Comparison of ENCODE assay signal across 24 cellular contexts in the genomic region with DNA sequence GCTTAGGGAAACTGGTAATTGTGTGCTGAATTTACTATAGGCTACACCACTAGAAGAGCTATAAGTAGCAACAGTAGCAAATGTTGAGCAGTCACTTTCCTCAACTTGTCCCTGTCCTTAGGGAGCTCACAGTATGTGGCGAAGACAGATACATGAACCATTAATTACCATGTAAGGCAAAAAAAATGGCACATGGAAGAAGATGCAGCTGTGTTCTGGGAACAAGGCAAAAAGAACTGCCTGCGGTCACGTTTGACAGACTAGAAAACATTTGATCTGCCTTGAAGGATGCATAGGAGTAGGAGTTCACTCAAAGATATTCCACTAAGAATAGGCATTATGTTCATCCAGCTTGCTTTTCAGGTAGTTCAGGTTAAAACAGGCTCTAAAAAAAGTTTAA. TPM values are rescaled to one million over a fixed set of nuclear protein-coding genes. Genes with fewer than 3 reads are reported as not detected.
DNase-seq lines count a peak whose midpoint lies in the region; ATAC-seq, FAIRE-seq and TF ChIP-seq lines count a peak whose summit lies in the region.
"Had no signal": no experiment of that assay in that cellular context is flagged by ENCODE, and none has a peak within 500 bp of the region (broad histone marks: within the 10 kb centered on the region; RNA-seq: fewer than 3 reads in every experiment).

No MANE protein-coding gene starts in this region.

- no peaks in the 10 kb centered on the region for H4K20me1 ChIP-seq in BLaER1

- no peaks in the 10 kb centered on the region for H3K36me3 Mint-ChIP-seq in chondrocyte (ENCODE audit: low read depth)
- no peaks in the 10 kb centered on the region for H3K36me3 Mint-ChIP-seq in osteocyte (ENCODE audit: unreplicated experiment)
- H3K36me3 Mint-ChIP-seq: activated CD8-positive, alpha-beta memory T cell treated with anti-CD3 and anti-CD28 coated beads, Interleukin-2, amount 10 ng/mL, durations not matched to agents 7 days and 5 days; CD4-positive, CD25-positive, alpha-beta regulatory T cell; stimulated activated memory B cell treated with anti-CD40 and anti-IgM and Interleukin-4, amounts not matched to agents 10 μg/mL and 1 μg/mL and 100 μg/mL, for 72 hours had no signal

- DNase-seq in GM12892 (ENCODE audit: insufficient read length): no peak
- DNase-seq in chondrocyte (ENCODE audit: low spot score): no peak
- no peak for DNase-seq in psoas muscle
- no peak for DNase-seq in GDM1 (lab: John Stamatoyannopoulos, UW)
- DNase-seq in hepatic stellate cell (ENCODE audit: low spot score): no peak
- DNase-seq in osteocyte (ENCODE audit: extremely low spot score, unreplicated experiment): no peak
- DNase-seq: activated B cell treated with CpG ODN at 0.5 μM for 24 hours, cerebellar nuclear complex, kidney, SIG-M5 had no signal

- TF ChIP-seq CTCF in chondrocyte (IDR thresholded peaks at IDR 0.05) (no peak), psoas muscle (IDR thresholded peaks at IDR 0.05) (no peak), osteocyte (IDR thresholded peaks at IDR 0.05) (no peak)

- no peak for TF ChIP-seq POLR2A in GM12892 (IDR thresholded peaks at IDR 0.05; ENCODE audit: low read depth, low read length)

- peak overlapping the region; percentile 24; the same call in 1 of the 2 replicates for H3K4me2 ChIP-seq in BLaER1

- H3K9ac ChIP-seq in BLaER1: no peak overlapping the region

- H3K27ac ChIP-seq in BLaER1: no peak overlapping the region
- H3K27ac ChIP-seq in psoas muscle: peak overlapping the region; percentile 75
- H3K27ac ChIP-seq: dorsolateral prefrontal cortex, suprapubic skin had no signal

- H3K4me3 ChIP-seq in BLaER1 (no peak overlapping the region), psoas muscle (no peak overlapping the region)
- H3K4me3 ChIP-seq: dorsolateral prefrontal cortex, lung, suprapubic skin had no signal

- intact Hi-C loops in psoas muscle (cut with DNase I): loop anchor here (2.0 to 10.0 kb wide), 8 partner anchors 115 to 588 kb away; no protein-coding TSS in a partner anchor

- WGBS in psoas muscle, 3 donors: 42 to 59% (median 44%) methylated on average over 3 of the region's 3 CpGs

- no peaks in the 10 kb centered on the region for H3K36me3 ChIP-seq in BLaER1
- no peaks in the 10 kb centered on the region for H3K36me3 ChIP-seq in psoas muscle (ENCODE audit: insufficient read depth in 1 of 2, low read depth in 1 of 2)
- H3K36me3 ChIP-seq: suprapubic skin had no signal

- FAIRE-seq in GM12892 (lab: Jason Lieb, UNC): peak; percentile 79

- H3K4me1 Mint-ChIP-seq in chondrocyte (ENCODE audit: low read depth) (peaks cover 23% of the 10 kb centered on the region), osteocyte (ENCODE audit: unreplicated experiment) (peaks cover 10% of the 10 kb centered on the region)
- H3K4me1 Mint-ChIP-seq: activated CD8-positive, alpha-beta memory T cell treated with anti-CD3 and anti-CD28 coated beads, Interleukin-2, amount 10 ng/mL, durations not matched to agents 7 days and 5 days had no signal

- H3K9me3 Mint-ChIP-seq in chondrocyte (ENCODE audit: low read depth) (no peaks in the 10 kb centered on the region), osteocyte (ENCODE audit: unreplicated experiment) (no peaks in the 10 kb centered on the region)
- H3K9me3 Mint-ChIP-seq: activated B cell treated with CpG ODN at 0.5 μM for 24 hours; activated naive CD8-positive, alpha-beta T cell treated with anti-CD3 and anti-CD28 coated beads, Interleukin-2, amount 50 U/mL, for 24 hours; CD4-positive, CD25-positive, alpha-beta regulatory T cell; stimulated activated memory B cell treated with anti-CD40 and anti-IgM and Interleukin-4, amounts not matched to agents 10 μg/mL and 1 μg/mL and 100 μg/mL, for 72 hours had no signal

- H3K27me3 ChIP-seq in BLaER1: no peaks in the 10 kb centered on the region
- no peaks in the 10 kb centered on the region for H3K27me3 ChIP-seq in psoas muscle (ENCODE audit: insufficient read depth in 3 of 3, low read length in 2 of 3)
- H3K27me3 ChIP-seq: dorsolateral prefrontal cortex had no signal

- H3K27ac Mint-ChIP-seq in chondrocyte (ENCODE audit: unreplicated experiment): peak overlapping the region; percentile 34
- no peak overlapping the region for H3K27ac Mint-ChIP-seq in osteocyte (ENCODE audit: unreplicated experiment)
- H3K27ac Mint-ChIP-seq: activated B cell treated with CpG ODN at 0.5 μM for 24 hours; activated CD8-positive, alpha-beta memory T cell treated with anti-CD3 and anti-CD28 coated beads, Interleukin-2, amount 10 ng/mL, durations not matched to agents 7 days and 5 days; activated naive CD8-positive, alpha-beta T cell treated with anti-CD3 and anti-CD28 coated beads, Interleukin-2, amount 50 U/mL, for 24 hours; CD4-positive, CD25-positive, alpha-beta regulatory T cell had no signal

- H3K9me3 ChIP-seq in BLaER1 (no peaks in the 10 kb centered on the region), psoas muscle (no peaks in the 10 kb centered on the region)
- H3K9me3 ChIP-seq: suprapubic skin had no signal

- H3K4me3 Mint-ChIP-seq in chondrocyte (ENCODE audit: unreplicated experiment) (no peak overlapping the region), osteocyte (ENCODE audit: unreplicated experiment) (no peak overlapping the region)
- H3K4me3 Mint-ChIP-seq: activated B cell treated with CpG ODN at 0.5 μM for 24 hours; activated CD8-positive, alpha-beta memory T cell treated with anti-CD3 and anti-CD28 coated beads, Interleukin-2, amount 10 ng/mL, durations not matched to agents 7 days and 5 days; activated naive CD8-positive, alpha-beta T cell treated with anti-CD3 and anti-CD28 coated beads, Interleukin-2, amount 50 U/mL, for 24 hours; CD4-positive, CD25-positive, alpha-beta regulatory T cell; stimulated activated memory B cell treated with anti-CD40 and anti-IgM and Interleukin-4, amounts not matched to agents 10 μg/mL and 1 μg/mL and 100 μg/mL, for 72 hours had no signal

- H3K4me1 ChIP-seq in BLaER1 (peaks cover 10% of the 10 kb centered on the region), psoas muscle (peaks cover 36% of the 10 kb centered on the region)

- ATAC-seq in psoas muscle: peak in 1 of 4 donors; percentile 44

- H3K27me3 Mint-ChIP-seq in chondrocyte (ENCODE audit: low read depth): no peaks in the 10 kb centered on the region
- H3K27me3 Mint-ChIP-seq in osteocyte (ENCODE audit: unreplicated experiment): no peaks in the 10 kb centered on the region

RNA-seq across cellular contexts. Expression of a gene that starts 46.5 kb away (rescaled TPM):
- polyA plus RNA-seq in GM12892 (2012; ENCODE audit: missing spikeins): 1.5 TPM
- total RNA-seq in chondrocyte: 0.18 to 0.20 TPM in 2 of 3 replicates, not detected in the other
- under 1 TPM in 1 of 4 donors, not detected in 3; 0.21 TPM for total RNA-seq in psoas muscle
- polyA plus RNA-seq in psoas muscle: under 1 TPM in 1 of 3 donors, not detected in 2; 0.08 TPM
- total RNA-seq in osteocyte: not detected in 2 replicates
- total RNA-seq: endothelial cell of umbilical vein, glomerular endothelial cell, HT1080, mucosa of gallbladder, NCI-H460, PC-3, suprapubic skin had no signal
- polyA plus RNA-seq: endothelial cell of umbilical vein had no signal
